ENCODE assay signal across 8 cellular contexts in the genomic region with DNA sequence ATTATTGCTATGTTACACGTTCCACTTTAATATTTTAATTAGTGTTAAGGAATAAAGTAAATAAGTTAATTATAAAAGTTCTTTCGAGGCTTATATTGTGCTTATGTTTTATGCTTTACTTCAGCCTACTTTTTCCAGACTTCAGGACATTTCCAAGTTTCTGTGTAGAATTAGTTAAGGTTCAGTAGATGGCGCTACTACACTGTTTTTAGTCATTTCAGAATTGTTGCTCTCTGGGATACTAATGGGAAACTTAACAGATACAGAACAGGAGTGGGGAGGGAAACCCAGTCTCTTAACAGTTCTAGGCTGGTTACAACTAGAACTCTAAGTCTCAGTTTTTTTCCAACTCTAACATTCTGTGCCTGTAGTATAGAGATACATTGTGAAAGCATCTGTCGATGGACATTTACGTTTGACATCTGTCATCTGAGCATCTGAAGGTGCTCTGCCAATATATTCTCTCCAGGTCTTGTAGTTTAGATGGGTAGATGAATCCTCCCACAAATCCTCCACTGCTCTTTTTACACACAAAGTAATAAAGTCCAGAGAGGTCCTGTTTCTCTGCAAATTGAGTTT. TPM values are rescaled to one million over a fixed set of nuclear protein-coding genes. Genes with fewer than 3 reads are reported as not detected.
DNase-seq lines count a peak whose midpoint lies in the region; ATAC-seq lines count a peak whose summit lies in the region.

No MANE protein-coding gene starts in this region.

- ATAC-seq in HG03460 (IDR thresholded peaks at IDR 0.05; ENCODE audit: unreplicated experiment): no peak

- DNase-seq in DMS114 treated with DMSO at 0.1 percent for 48 hours (lab: John Stamatoyannopoulos, UW; ENCODE audit: unreplicated experiment) (peak; percentile 77), LHCN-M2 (ENCODE audit: low read depth) (peak; percentile 55), amniotic stem cell (lab: John Stamatoyannopoulos, UW) (peak; percentile 36), left kidney (ENCODE audit: low read depth, low spot score) (peak; percentile 87), ureter (ENCODE audit: low spot score) (no peak)
- no peak for DNase-seq in activated effector memory CD4-positive, alpha-beta T cell treated with Interleukin-2 at 50 U/mL for 16 hours
- no peak for DNase-seq in effector CD4-positive, alpha-beta T cell

RNA-seq across cellular contexts. Expression of gene FAM171A1, which starts 56.8 kb away (rescaled TPM):
- total RNA-seq in LHCN-M2 (2014; rRNA removed): 18.7 and 21.4 TPM in 2 replicates
- polyA plus RNA-seq in LHCN-M2 (2012): 22.6 TPM
- total RNA-seq in ureter: 15.9 TPM

Comparison
In these comparisons a context has a peak if more than half of its experiments do, and no peak if none do; other contexts are left out.
1. DNase-seq: peak in DMS114 treated with DMSO at 0.1 percent for 48 hours (single experiment), LHCN-M2 (single experiment), amniotic stem cell (single experiment) and left kidney (single experiment); none in ureter (single experiment), activated effector memory CD4-positive, alpha-beta T cell treated with Interleukin-2 at 50 U/mL for 16 hours (single experiment) and effector CD4-positive, alpha-beta T cell (single experiment).